Comparison of ENCODE assay signal across 14 cellular contexts in the genomic region with DNA sequence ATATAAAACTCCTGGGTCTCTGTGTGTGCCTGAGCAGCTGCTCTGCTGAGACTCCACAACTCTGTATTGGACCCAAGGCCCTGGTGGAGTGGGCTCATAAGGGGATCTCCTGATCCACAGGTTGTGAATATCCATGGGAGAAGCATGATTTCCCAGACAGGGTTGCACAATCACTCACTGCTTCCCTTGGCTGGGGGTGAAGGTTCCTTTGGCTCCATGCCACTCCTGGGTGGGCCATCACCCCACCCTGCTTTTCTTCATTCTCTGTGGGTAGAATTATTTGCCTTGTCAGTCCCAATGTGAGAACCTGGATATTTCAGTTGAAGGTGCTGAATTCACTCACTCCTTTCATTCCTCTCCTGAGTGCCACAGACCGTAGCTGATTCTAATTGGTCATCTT.
DNase-seq lines count a peak whose midpoint lies in the region; ATAC-seq, FAIRE-seq and TF ChIP-seq lines count a peak whose summit lies in the region.
"Had no signal": no experiment of that assay in that cellular context is flagged by ENCODE, and none has a peak within 500 bp of the region (broad histone marks: within the 10 kb centered on the region; RNA-seq: fewer than 3 reads in every experiment).

No MANE protein-coding gene starts in this region.

- H3K9me3 ChIP-seq in HepG2 (ENCODE audit: low read length) (peaks cover 18% of the 10 kb centered on the region; the same call in 1 of the 2 replicates), right lobe of liver (no peaks in the 10 kb centered on the region)

- in situ Hi-C loops in HepG2 (cut with HindIII; ENCODE audit: extremely low pct_ligation_motif_present, low pct_unique_long_range_greater_than_20kb) = no loop called here

- TF ChIP-seq POLR2A in HepG2 (IDR thresholded peaks at IDR 0.05; ENCODE audit: insufficient read depth in 1 of 2, low read depth in 2 of 2, low read length in 2 of 2) = no peak
- no peak for TF ChIP-seq POLR2A in right lobe of liver (IDR thresholded peaks at IDR 0.05)

- no TSS peak for BruUV-seq in HepG2 (replicated peaks; lab: Mats Ljungman, UMichigan)

- DNase-seq in HepG2 (ENCODE audit: low spot score) (no peak), right lobe of liver (no peak), choroid plexus epithelial cell (ENCODE audit: low read depth) (peak; percentile 17), omental fat pad (ENCODE audit: low spot score) (no peak), hypothalamus (lab: John Stamatoyannopoulos, UW) (no peak)
- DNase-seq: 8988T; CD4-positive, alpha-beta memory T cell; DMS79 treated with DMSO at 0.1 percent for 48 hours; GF-D8; H9 had no signal

- no peak overlapping the region for H2AFZ ChIP-seq in HepG2 (ENCODE audit: low read length)

- 8% methylated on average over 1 of the region's 1 CpG for WGBS in HepG2 (ENCODE audit: low lambda C conversion rate)
- 100% methylated on average over 1 of the region's 1 CpG for WGBS in right lobe of liver (ENCODE audit: insufficient coverage, low coverage, low lambda C conversion rate, missing lambda C conversion rate)

- TF ChIP-seq CTCF in HepG2 (CRISPR knock-in tag; IDR thresholded peaks at IDR 0.05) (no peak), right lobe of liver (IDR thresholded peaks at IDR 0.05) (no peak), choroid plexus epithelial cell (conservative IDR thresholded peaks at IDR 0.05; ENCODE audit: low read depth, low read length) (no peak), omental fat pad (IDR thresholded peaks at IDR 0.05) (no peak)

- no peak for FAIRE-seq in HepG2 (lab: Jason Lieb, UNC)
- FAIRE-seq: H1 had no signal

- POLR2A ChIA-PET in HepG2 (lab: Yijun Ruan, JAX) = no interaction called here

- CTCF ChIA-PET in HepG2 (lab: Yijun Ruan, JAX; ENCODE audit: low intra/inter-chr PET ratio, low total read pairs) = no interaction called here

- H3K4me1 ChIP-seq in HepG2 (ENCODE audit: insufficient read depth, low read length) (no peaks in the 10 kb centered on the region), right lobe of liver (no peaks in the 10 kb centered on the region)
- H3K4me1 ChIP-seq: BLaER1 had no signal

- H3K27ac ChIP-seq in HepG2 (ENCODE audit: extremely low read length, insufficient read depth, low read length) (no peak overlapping the region), right lobe of liver (no peak overlapping the region)
- H3K27ac ChIP-seq: BLaER1 had no signal

- no peaks in the 10 kb centered on the region for H3K79me2 ChIP-seq in HepG2 (ENCODE audit: insufficient read depth, low read length)

- TF ChIP-seq RAD21 in HepG2 (CRISPR knock-in tag; IDR thresholded peaks at IDR 0.05) = no peak

- no peak overlapping the region for H3K4me2 ChIP-seq in HepG2 (ENCODE audit: low read depth, low read length)
- H3K4me2 ChIP-seq: BLaER1 had no signal

- ATAC-seq in HepG2 = no peak
- ATAC-seq in right lobe of liver = no peak
- ATAC-seq in omental fat pad (ENCODE audit: low FRiP score) = peak; percentile 19
- ATAC-seq in GM18502 (IDR thresholded peaks at IDR 0.05; ENCODE audit: poor library complexity, unreplicated experiment) = no peak
- ATAC-seq in HG03196 (IDR thresholded peaks at IDR 0.05; ENCODE audit: unreplicated experiment) = no peak

- no peak overlapping the region for H3K4me3 ChIP-seq in HepG2 (replicated peaks in 1 of 3; ENCODE audit: insufficient read depth in 1 of 3, low read depth in 2 of 3, low read length in 3 of 3)
- no peak overlapping the region for H3K4me3 ChIP-seq in right lobe of liver
- H3K4me3 ChIP-seq in choroid plexus epithelial cell (ENCODE audit: low read depth, low read length) = no peak overlapping the region
- H3K4me3 ChIP-seq: BLaER1 had no signal

- H3K9ac ChIP-seq in HepG2 (ENCODE audit: insufficient read depth, low read depth, low read length) = no peak overlapping the region
- H3K9ac ChIP-seq: BLaER1 had no signal

- no peak for TF ChIP-seq EP300 in HepG2 (IDR thresholded peaks at IDR 0.05; ENCODE audit: low read depth in 2 of 2, low read length in 2 of 2)
- TF ChIP-seq EP300 in HepG2 (CRISPR knock-in tag; IDR thresholded peaks at IDR 0.05; ENCODE audit: borderline replicate concordance) = no peak

- no peaks in the 10 kb centered on the region for H4K20me1 ChIP-seq in HepG2 (ENCODE audit: insufficient read depth, low read length)
- H4K20me1 ChIP-seq: BLaER1 had no signal

- H3K36me3 ChIP-seq in HepG2 (replicated peaks in 1 of 2; ENCODE audit: control insufficient read depth in 1 of 2, insufficient read depth in 2 of 2, low read length in 2 of 2) = no peaks in the 10 kb centered on the region
- H3K36me3 ChIP-seq in right lobe of liver = no peaks in the 10 kb centered on the region
- H3K36me3 ChIP-seq: BLaER1 had no signal

- H3K27me3 ChIP-seq in HepG2 (ENCODE audit: control insufficient read depth in 1 of 2, insufficient read depth in 2 of 2, low read length in 2 of 2) = no peaks in the 10 kb centered on the region
- no peaks in the 10 kb centered on the region for H3K27me3 ChIP-seq in right lobe of liver
- H3K27me3 ChIP-seq: BLaER1 had no signal

- intact Hi-C loops in HepG2 (cut with micrococcal nuclease; ENCODE audit: unreplicated experiment) (no loop called here), right lobe of liver (cut with DNase I) (no loop called here)

TF ChIP-seq in HepG2, 621 proteins besides CTCF, POLR2A, EP300 and RAD21:
- no peak for TF ChIP-seq ZNF749 (CRISPR knock-in tag; IDR thresholded peaks at IDR 0.05; ENCODE audit: borderline replicate concordance)
- peak; percentile 50; the same call in 1 of the 2 replicates for TF ChIP-seq CEBPB (IDR thresholded peaks at IDR 0.05; ENCODE audit: borderline replicate concordance, low read depth, low read length)
TF ChIP-seq in HepG2: peak in this region for 1.
